In the genomic region with DNA sequence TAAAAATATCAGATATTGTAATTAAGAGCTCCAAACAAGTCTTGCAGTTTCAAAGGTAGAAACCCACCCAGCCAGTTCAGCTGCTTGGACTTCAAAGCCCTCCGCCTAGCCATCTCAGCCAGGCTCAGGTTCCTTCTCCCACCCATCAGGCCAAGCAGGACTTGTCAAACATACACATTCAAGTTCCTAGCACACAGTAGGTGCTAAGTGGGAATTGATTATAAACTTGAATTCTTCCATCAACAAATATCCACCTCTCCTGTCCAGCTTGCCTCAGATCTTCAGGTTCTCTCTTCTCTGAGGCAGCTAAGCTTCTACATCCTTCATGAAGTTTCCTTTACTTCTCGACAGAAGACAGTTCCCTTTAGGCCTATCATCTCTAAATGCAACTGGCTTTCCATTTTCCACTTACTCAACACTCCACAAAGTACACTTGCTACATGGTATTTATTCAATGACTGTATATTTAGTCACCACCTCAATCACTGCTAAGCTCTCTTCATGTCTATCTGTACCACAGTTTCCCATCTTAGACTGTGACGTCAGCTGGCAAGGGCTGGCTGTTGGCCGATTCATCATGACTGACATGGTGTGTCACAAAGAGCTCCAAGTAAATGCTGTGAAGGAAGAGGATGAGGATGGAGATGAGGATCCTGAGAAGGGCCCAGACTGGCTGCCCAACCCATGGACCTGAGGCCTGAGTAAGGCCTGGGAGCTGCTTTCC, we compare ENCODE assay signal across 13 cellular contexts. TPM values are rescaled to one million over a fixed set of nuclear protein-coding genes. Genes with fewer than 3 reads are reported as not detected.
DNase-seq lines count a peak whose midpoint lies in the region; ATAC-seq and TF ChIP-seq lines count a peak whose summit lies in the region.
"Had no signal": no experiment of that assay in that cellular context is flagged by ENCODE, and none has a peak within 500 bp of the region (broad histone marks: within the 10 kb centered on the region; RNA-seq: fewer than 3 reads in every experiment).

No MANE protein-coding gene starts in this region.

- TF ChIP-seq CTCF in cardiac muscle cell (IDR thresholded peaks at IDR 0.05; ENCODE audit: low read depth, low read length) (no peak), left ventricle myocardium inferior (IDR thresholded peaks at IDR 0.05; ENCODE audit: borderline replicate concordance) (no peak), Panc1 (IDR thresholded peaks at IDR 0.05) (no peak), spleen (IDR thresholded peaks at IDR 0.05 in 8 of 11, conservative IDR thresholded peaks at IDR 0.05 in 3 of 11) (no peak), WERI-Rb-1 (IDR thresholded peaks at IDR 0.05; ENCODE audit: low read depth, low read length) (no peak)

- WGBS in spleen, 5 donors, result 88 to 97% (median 92%) methylated on average over 4 of the region's 4 CpGs

- ATAC-seq in Panc1 (peak; percentile 80), esophagus mucosa (peak; percentile 94)

- in situ Hi-C loops in Panc1 (cut with HindIII; ENCODE audit: low pct_unique_long_range_greater_than_20kb, low sequenced_read_pairs), result no loop called here

- peak overlapping the region; percentile 34 for H3K27ac ChIP-seq in cardiac muscle cell
- H3K27ac ChIP-seq in left ventricle myocardium inferior (replicated peaks), result no peak overlapping the region
- H3K27ac ChIP-seq in Panc1 (ENCODE audit: low read length), result no peak overlapping the region
- H3K27ac ChIP-seq in spleen, result no peak overlapping the region
- no peak overlapping the region for H3K27ac ChIP-seq in WERI-Rb-1
- H3K27ac ChIP-seq: BLaER1, vagina had no signal

- CTCF ChIA-PET in Panc1 (lab: Charles Lee), result no interaction called here

- peak in 1 of 2 donors; percentile 12 for DNase-seq in cardiac muscle cell (ENCODE audit: low read depth in 1 of 2, low spot score in 1 of 2)
- no peak for DNase-seq in left ventricle myocardium inferior
- peak; percentile 87 for DNase-seq in Panc1 (ENCODE audit: low read depth, low spot score)
- peak; percentile 56 for DNase-seq in spleen
- DNase-seq in NCI-H2196 (lab: John Stamatoyannopoulos, UW; ENCODE audit: unreplicated experiment), result no peak
- no peak for DNase-seq in WERI-Rb-1
- DNase-seq in stimulated activated CD4-positive, alpha-beta T cell treated with anti-CD3 and anti-CD28 coated beads, Interleukin-4, amount 100 ng/mL, for 4 hours, result no peak
- DNase-seq: activated CD8-positive, alpha-beta memory T cell treated with anti-CD3 and anti-CD28 coated beads, Interleukin-2, amount 50 U/mL, for 4 hours; NCI-H1092 treated with DMSO at 0.1 percent for 48 hours; right cardiac atrium had no signal

- H3K27me3 ChIP-seq in cardiac muscle cell (no peaks in the 10 kb centered on the region), left ventricle myocardium inferior (ENCODE audit: low read depth) (no peaks in the 10 kb centered on the region), Panc1 (ENCODE audit: control insufficient read depth, insufficient read depth, low read length) (no peaks in the 10 kb centered on the region), spleen (replicated peaks in 1 of 7) (no peaks in the 10 kb centered on the region), WERI-Rb-1 (ENCODE audit: insufficient read depth, low read depth, severe bottlenecking) (no peaks in the 10 kb centered on the region)
- H3K27me3 ChIP-seq: BLaER1, vagina had no signal

- BruUV-seq in Panc1 (replicated peaks; lab: Mats Ljungman, UMichigan), result no TSS peak

- POLR2A ChIA-PET in Panc1 (lab: Charles Lee), result no interaction called here

- H3K9me3 ChIP-seq in cardiac muscle cell (ENCODE audit: low read depth) (no peaks in the 10 kb centered on the region), left ventricle myocardium inferior (replicated peaks) (no peaks in the 10 kb centered on the region), Panc1 (ENCODE audit: control insufficient read depth, insufficient read depth, low read depth, low read length) (no peaks in the 10 kb centered on the region), spleen (no peaks in the 10 kb centered on the region), WERI-Rb-1 (ENCODE audit: severe bottlenecking) (no peaks in the 10 kb centered on the region)
- H3K9me3 ChIP-seq: BLaER1, vagina had no signal

- intact Hi-C loops in left ventricle myocardium inferior (cut with micrococcal nuclease), result no loop called here
- intact Hi-C loops in Panc1 (cut with micrococcal nuclease; ENCODE audit: unreplicated experiment), result no loop called here
- intact Hi-C loops in spleen (cut with DNase I; ENCODE audit: low total_unique reads), result no loop called here

- H3K4me3 ChIP-seq in cardiac muscle cell (no peak overlapping the region), left ventricle myocardium inferior (no peak overlapping the region), Panc1 (ENCODE audit: low read depth in 2 of 2, low read length in 2 of 2) (no peak overlapping the region), spleen (no peak overlapping the region), WERI-Rb-1 (ENCODE audit: low read depth, low read length) (no peak overlapping the region)
- H3K4me3 ChIP-seq: BLaER1, vagina had no signal

- peaks cover 46% of the 10 kb centered on the region for H3K36me3 ChIP-seq in cardiac muscle cell
- H3K36me3 ChIP-seq in left ventricle myocardium inferior, result peaks cover 46% of the 10 kb centered on the region
- peaks cover 8% of the 10 kb centered on the region; the same call in 1 of the 2 replicates for H3K36me3 ChIP-seq in Panc1 (ENCODE audit: control insufficient read depth, insufficient read depth, low read length)
- peaks cover 0 to 79% (median 59%) of the 10 kb centered on the region in 6 donors for H3K36me3 ChIP-seq in spleen
- H3K36me3 ChIP-seq in WERI-Rb-1, result peaks cover 72% of the 10 kb centered on the region

- H3K4me1 ChIP-seq in cardiac muscle cell (ENCODE audit: low read depth) (peaks cover 8% of the 10 kb centered on the region), left ventricle myocardium inferior (peaks cover 28% of the 10 kb centered on the region), Panc1 (ENCODE audit: control insufficient read depth, insufficient read depth, low read length) (0 out of 2 replicates have a peak, but pooled peaks cover 2% of the 10 kb centered on the region), spleen (no peaks in the 10 kb centered on the region)
- H3K4me1 ChIP-seq: BLaER1, vagina had no signal

- no peak for TF ChIP-seq POLR2A in spleen (IDR thresholded peaks at IDR 0.05)

RNA-seq across cellular contexts. Expression of gene COG7, which starts 13.3 kb away (rescaled TPM):
- total RNA-seq in cardiac muscle cell (9.7 and 23.5 TPM in 2 replicates), left ventricle myocardium inferior (11.7 TPM), Panc1 (2021; ENCODE audit: unreplicated experiment) (25.3 TPM), esophagus mucosa (14.8 TPM), spleen (10 to 100 TPM; 15.9 to 25.5 (median 19.9) TPM)
- polyA plus RNA-seq in cardiac muscle cell (10.6 and 11.9 TPM in 2 replicates), spleen (10 to 100 TPM in 2 of 3 donors, 1 to 10 TPM in 1; 9.6 to 17.5 (median 17.0) TPM)
- 29.8 TPM for polyA plus RNA-seq in Panc1 (2012; ENCODE audit: insufficient read length)

RNA-seq across cellular contexts. Expression of gene GGA2, which starts 44.0 kb away (rescaled TPM):
- total RNA-seq in cardiac muscle cell (71.7 and 126 TPM in 2 replicates), left ventricle myocardium inferior (59.4 TPM), Panc1 (2021; ENCODE audit: unreplicated experiment) (100 TPM), esophagus mucosa (24.6 TPM), spleen (100 to 1,000 TPM; 131 to 179 (median 152) TPM)
- polyA plus RNA-seq in cardiac muscle cell (149 and 160 TPM in 2 replicates), spleen (10 to 100 TPM; 49.4 to 57.2 (median 56.6) TPM)
- 59.4 TPM for polyA plus RNA-seq in Panc1 (2012; ENCODE audit: insufficient read length)

Comparison
In these comparisons a context has a peak if more than half of its experiments do, and no peak if none do; other contexts are left out.
1. DNase-seq: peak in Panc1 (single experiment) and spleen (single experiment); none in left ventricle myocardium inferior (single experiment), NCI-H2196 (single experiment), WERI-Rb-1 (single experiment) and stimulated activated CD4-positive, alpha-beta T cell treated with anti-CD3 and anti-CD28 coated beads, Interleukin-4, amount 100 ng/mL, for 4 hours (0 of 2).